ENCODE assay signal across 1 cellular context in the genomic region with DNA sequence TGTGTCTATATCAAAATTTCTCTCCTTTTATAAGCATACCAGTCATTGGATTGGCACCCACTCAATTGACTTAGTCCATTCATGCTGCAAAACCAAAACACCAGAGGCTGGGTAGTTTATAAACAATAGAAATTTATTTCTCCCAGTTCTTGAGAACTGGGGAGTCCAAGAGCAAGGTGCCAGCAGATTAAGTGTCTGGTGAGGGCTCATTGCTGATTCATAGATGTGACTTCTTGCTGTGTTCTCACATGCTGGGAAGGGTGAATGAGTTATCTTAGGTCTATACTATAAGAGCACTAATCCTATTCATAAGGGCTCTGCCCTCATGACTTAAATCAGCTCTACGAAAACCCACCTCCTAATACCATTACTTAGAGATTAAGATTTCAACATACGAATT.
TF ChIP-seq lines count a peak whose summit lies in the region.

No MANE protein-coding gene starts in this region.

TF ChIP-seq in IMR-90, 13 proteins besides CTCF, POLR2A, EP300 and RAD21 (continued from another document):
- TF ChIP-seq, protein P1, sequence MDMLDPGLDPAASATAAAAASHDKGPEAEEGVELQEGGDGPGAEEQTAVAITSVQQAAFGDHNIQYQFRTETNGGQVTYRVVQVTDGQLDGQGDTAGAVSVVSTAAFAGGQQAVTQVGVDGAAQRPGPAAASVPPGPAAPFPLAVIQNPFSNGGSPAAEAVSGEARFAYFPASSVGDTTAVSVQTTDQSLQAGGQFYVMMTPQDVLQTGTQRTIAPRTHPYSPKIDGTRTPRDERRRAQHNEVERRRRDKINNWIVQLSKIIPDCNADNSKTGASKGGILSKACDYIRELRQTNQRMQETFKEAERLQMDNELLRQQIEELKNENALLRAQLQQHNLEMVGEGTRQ (IDR thresholded peaks at IDR 0.05; ENCODE audit: low read depth, low read length): no peak
- TF ChIP-seq FOS (IDR thresholded peaks at IDR 0.05; ENCODE audit: low read depth, low read length) (no peak), MAFK (IDR thresholded peaks at IDR 0.05; ENCODE audit: low read depth, low read length) (no peak), MXI1 (IDR thresholded peaks at IDR 0.05; ENCODE audit: borderline replicate concordance, low read depth, low read length) (no peak), CEBPB (IDR thresholded peaks at IDR 0.05; ENCODE audit: low read depth, low read length) (no peak), RCOR1 (IDR thresholded peaks at IDR 0.05; ENCODE audit: insufficient replicate concordance, low read length) (no peak), MAZ (IDR thresholded peaks at IDR 0.05; ENCODE audit: borderline replicate concordance, low read depth, low read length) (no peak), NFE2L2 (IDR thresholded peaks at IDR 0.05; ENCODE audit: low read depth, low read length) (no peak), RFX5 (IDR thresholded peaks at IDR 0.05; ENCODE audit: low read depth, low read length) (no peak), CHD1 (IDR thresholded peaks at IDR 0.05; ENCODE audit: low read depth, low read length) (no peak), SMC3 (IDR thresholded peaks at IDR 0.05; ENCODE audit: low read depth, low read length) (no peak)
- TF ChIP-seq, protein P2, sequence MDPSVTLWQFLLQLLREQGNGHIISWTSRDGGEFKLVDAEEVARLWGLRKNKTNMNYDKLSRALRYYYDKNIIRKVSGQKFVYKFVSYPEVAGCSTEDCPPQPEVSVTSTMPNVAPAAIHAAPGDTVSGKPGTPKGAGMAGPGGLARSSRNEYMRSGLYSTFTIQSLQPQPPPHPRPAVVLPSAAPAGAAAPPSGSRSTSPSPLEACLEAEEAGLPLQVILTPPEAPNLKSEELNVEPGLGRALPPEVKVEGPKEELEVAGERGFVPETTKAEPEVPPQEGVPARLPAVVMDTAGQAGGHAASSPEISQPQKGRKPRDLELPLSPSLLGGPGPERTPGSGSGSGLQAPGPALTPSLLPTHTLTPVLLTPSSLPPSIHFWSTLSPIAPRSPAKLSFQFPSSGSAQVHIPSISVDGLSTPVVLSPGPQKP (IDR thresholded peaks at IDR 0.05; ENCODE audit: borderline replicate concordance, low read depth, low read length): no peak
